Comparison of ENCODE assay signal across 14 cellular contexts in the genomic region with DNA sequence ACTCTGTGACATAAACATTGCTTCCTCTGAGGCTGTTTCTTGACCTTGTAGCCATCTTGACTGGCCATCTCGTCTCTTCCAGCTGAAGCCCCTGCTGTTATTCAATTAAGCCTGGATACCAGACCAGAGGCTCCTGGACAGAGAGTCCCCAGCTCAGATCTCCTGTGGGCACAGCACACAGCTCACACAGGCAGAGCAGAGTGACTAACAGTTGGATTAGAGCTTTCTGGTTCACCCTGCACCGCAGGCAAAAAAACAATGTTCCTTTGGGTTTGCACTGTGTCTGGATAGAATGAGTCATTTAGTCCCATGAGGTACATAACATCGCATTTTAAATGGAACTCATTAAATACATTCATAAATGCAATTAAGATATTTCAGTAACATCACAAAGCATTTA. TPM values are rescaled to one million over a fixed set of nuclear protein-coding genes. Genes with fewer than 3 reads are reported as not detected.
A peak's percentile ranks its signal among the peaks of the same experiment; 100 is the strongest.
DNase-seq lines count a peak whose midpoint lies in the region; TF ChIP-seq lines count a peak whose summit lies in the region.
"Had no signal": no experiment of that assay in that cellular context is flagged by ENCODE, and none has a peak within 500 bp of the region (broad histone marks: within the 10 kb centered on the region; RNA-seq: fewer than 3 reads in every experiment).

No MANE protein-coding gene starts in this region.

- peaks cover 2% of the 10 kb centered on the region for H3K9me3 Mint-ChIP-seq in activated naive CD8-positive, alpha-beta T cell treated with anti-CD3 and anti-CD28 coated beads for 36 hours

- no peak overlapping the region for H3K9ac ChIP-seq in adipocyte (ENCODE audit: low read length)

- H3K27me3 ChIP-seq in adipocyte (replicated peaks; ENCODE audit: control insufficient read depth, insufficient read depth, low read length): no peaks in the 10 kb centered on the region
- no peaks in the 10 kb centered on the region for H3K27me3 ChIP-seq in effector memory CD4-positive, alpha-beta T cell (replicated peaks; ENCODE audit: control insufficient read depth, insufficient read depth, low read length, poor library complexity, severe bottlenecking)

- no peak for TF ChIP-seq CTCF in HEK293 (tag by site-specific recombination; IDR thresholded peaks at IDR 0.05)

- H3K4me3 ChIP-seq in HEK293 (ENCODE audit: low read depth, low read length): no peak overlapping the region
- H3K4me3 ChIP-seq in adipocyte (ENCODE audit: low read length): no peak overlapping the region
- no peak overlapping the region for H3K4me3 ChIP-seq in effector memory CD4-positive, alpha-beta T cell (ENCODE audit: insufficient read depth, low read depth, low read length, poor library complexity, severe bottlenecking)
- H3K4me3 ChIP-seq: thoracic aorta had no signal

- H3K27ac Mint-ChIP-seq in activated naive CD8-positive, alpha-beta T cell treated with anti-CD3 and anti-CD28 coated beads for 36 hours: no peak overlapping the region
- H3K27ac Mint-ChIP-seq: activated naive CD8-positive, alpha-beta T cell treated with anti-CD3 and anti-CD28 coated beads, Interleukin-2, amount 10 ng/mL, durations not matched to agents 7 days and 5 days; progenitor cell of endocrine pancreas had no signal

- DNase-seq in adipocyte (ENCODE audit: low read depth): peak; percentile 85
- peak; percentile 85 for DNase-seq in foreskin melanocyte
- peak; percentile 53 for DNase-seq in stromal cell of bone marrow (ENCODE audit: low read depth)
- no peak for DNase-seq in effector memory CD4-positive, alpha-beta T cell
- no peak for DNase-seq in NCI-H510A (lab: John Stamatoyannopoulos, UW)
- no peak for DNase-seq in activated naive CD8-positive, alpha-beta T cell treated with anti-CD3 and anti-CD28 coated beads for 36 hours
- DNase-seq: activated CD4-positive, alpha-beta T cell treated with anti-CD3 and anti-CD28 coated beads, Interleukin-2, amount 50 U/mL, for 4 hours; activated naive CD8-positive, alpha-beta T cell treated with anti-CD3 and anti-CD28 coated beads, Interleukin-2, amount 10 ng/mL, durations not matched to agents 7 days and 5 days; DMS53; NCI-H526 had no signal

- no peaks in the 10 kb centered on the region for H3K36me3 Mint-ChIP-seq in activated naive CD8-positive, alpha-beta T cell treated with anti-CD3 and anti-CD28 coated beads for 36 hours
- H3K36me3 Mint-ChIP-seq: activated naive CD8-positive, alpha-beta T cell treated with anti-CD3 and anti-CD28 coated beads, Interleukin-2, amount 10 ng/mL, durations not matched to agents 7 days and 5 days had no signal

- no peak overlapping the region for H3K27ac ChIP-seq in HEK293 (ENCODE audit: extremely low read depth, low read depth, low read length)
- no peak overlapping the region for H3K27ac ChIP-seq in effector memory CD4-positive, alpha-beta T cell (ENCODE audit: insufficient read depth, low read length, poor library complexity, severe bottlenecking)
- H3K27ac ChIP-seq: thoracic aorta had no signal

- no peaks in the 10 kb centered on the region for H3K36me3 ChIP-seq in HEK293 (ENCODE audit: control insufficient read depth in 2 of 2, insufficient read depth in 1 of 2, low read length in 2 of 2)
- H3K36me3 ChIP-seq in adipocyte (ENCODE audit: control insufficient read depth, insufficient read depth, low read length, severe bottlenecking): no peaks in the 10 kb centered on the region
- H3K36me3 ChIP-seq in effector memory CD4-positive, alpha-beta T cell (ENCODE audit: control insufficient read depth, insufficient read depth, low read length): no peaks in the 10 kb centered on the region
- H3K36me3 ChIP-seq: thoracic aorta had no signal

- CTCF ChIA-PET in HEK293 (lab: Yijun Ruan, JAX): interaction anchor here (0.5 to 0.6 kb wide), 2 partner anchors 30 to 204 kb away, joined by 3 read pairs; no protein-coding TSS in a partner anchor

- H3K4me3 Mint-ChIP-seq in activated naive CD8-positive, alpha-beta T cell treated with anti-CD3 and anti-CD28 coated beads for 36 hours: no peak overlapping the region
- H3K4me3 Mint-ChIP-seq: activated naive CD8-positive, alpha-beta T cell treated with anti-CD3 and anti-CD28 coated beads, Interleukin-2, amount 10 ng/mL, durations not matched to agents 7 days and 5 days had no signal

- H3K4me1 Mint-ChIP-seq in activated naive CD8-positive, alpha-beta T cell treated with anti-CD3 and anti-CD28 coated beads for 36 hours: no peaks in the 10 kb centered on the region
- H3K4me1 Mint-ChIP-seq: activated naive CD8-positive, alpha-beta T cell treated with anti-CD3 and anti-CD28 coated beads, Interleukin-2, amount 10 ng/mL, durations not matched to agents 7 days and 5 days had no signal

- POLR2A ChIA-PET in HEK293 (lab: Yijun Ruan, JAX): no interaction called here

- H3K27me3 Mint-ChIP-seq in activated naive CD8-positive, alpha-beta T cell treated with anti-CD3 and anti-CD28 coated beads for 36 hours: no peaks in the 10 kb centered on the region
- H3K27me3 Mint-ChIP-seq: activated naive CD8-positive, alpha-beta T cell treated with anti-CD3 and anti-CD28 coated beads, Interleukin-2, amount 10 ng/mL, durations not matched to agents 7 days and 5 days; progenitor cell of endocrine pancreas had no signal

- no peaks in the 10 kb centered on the region for H3K4me1 ChIP-seq in HEK293 (ENCODE audit: control insufficient read depth, insufficient read depth, low read length)
- H3K4me1 ChIP-seq in adipocyte (ENCODE audit: control insufficient read depth, insufficient read depth, low read length): peaks cover 15% of the 10 kb centered on the region
- H3K4me1 ChIP-seq in effector memory CD4-positive, alpha-beta T cell (ENCODE audit: control insufficient read depth, insufficient read depth, low read length, poor library complexity, severe bottlenecking): no peaks in the 10 kb centered on the region

- H3K9me3 ChIP-seq in HEK293 (ENCODE audit: control insufficient read depth, insufficient read depth, low read depth, low read length): no peaks in the 10 kb centered on the region
- H3K9me3 ChIP-seq in adipocyte (ENCODE audit: control insufficient read depth, low read length): no peaks in the 10 kb centered on the region
- no peaks in the 10 kb centered on the region for H3K9me3 ChIP-seq in effector memory CD4-positive, alpha-beta T cell (ENCODE audit: control insufficient read depth, low read length)
- H3K9me3 ChIP-seq: thoracic aorta had no signal

TF ChIP-seq in HEK293, 187 proteins besides CTCF, POLR2A, EP300 and RAD21:
- TF ChIP-seq TRIM28 (IDR thresholded peaks at IDR 0.05; ENCODE audit: borderline replicate concordance, low read length) (0 out of 2 replicates have a peak, but pooled peaks have one; percentile 36), ZNF677 (tag by site-specific recombination; IDR thresholded peaks at IDR 0.05) (no peak)

RNA-seq across cellular contexts. Expression of a gene that starts 33.4 kb away (rescaled TPM):
- total RNA-seq in activated naive CD8-positive, alpha-beta T cell treated with anti-CD3 and anti-CD28 coated beads for 36 hours: not detected
- total RNA-seq: activated naive CD8-positive, alpha-beta T cell treated with anti-CD3 and anti-CD28 coated beads, Interleukin-2, amount 10 ng/mL, durations not matched to agents 7 days and 5 days; epithelial cell of proximal tubule; thoracic aorta had no signal

Comparison
In these comparisons a context has a peak if more than half of its experiments do, and no peak if none do; other contexts are left out.
1. DNase-seq: peak in adipocyte (single experiment), foreskin melanocyte (single experiment) and stromal cell of bone marrow (single experiment); none in effector memory CD4-positive, alpha-beta T cell (0 of 3), NCI-H510A (single experiment) and activated naive CD8-positive, alpha-beta T cell treated with anti-CD3 and anti-CD28 coated beads for 36 hours (single experiment).